In the genomic region with DNA sequence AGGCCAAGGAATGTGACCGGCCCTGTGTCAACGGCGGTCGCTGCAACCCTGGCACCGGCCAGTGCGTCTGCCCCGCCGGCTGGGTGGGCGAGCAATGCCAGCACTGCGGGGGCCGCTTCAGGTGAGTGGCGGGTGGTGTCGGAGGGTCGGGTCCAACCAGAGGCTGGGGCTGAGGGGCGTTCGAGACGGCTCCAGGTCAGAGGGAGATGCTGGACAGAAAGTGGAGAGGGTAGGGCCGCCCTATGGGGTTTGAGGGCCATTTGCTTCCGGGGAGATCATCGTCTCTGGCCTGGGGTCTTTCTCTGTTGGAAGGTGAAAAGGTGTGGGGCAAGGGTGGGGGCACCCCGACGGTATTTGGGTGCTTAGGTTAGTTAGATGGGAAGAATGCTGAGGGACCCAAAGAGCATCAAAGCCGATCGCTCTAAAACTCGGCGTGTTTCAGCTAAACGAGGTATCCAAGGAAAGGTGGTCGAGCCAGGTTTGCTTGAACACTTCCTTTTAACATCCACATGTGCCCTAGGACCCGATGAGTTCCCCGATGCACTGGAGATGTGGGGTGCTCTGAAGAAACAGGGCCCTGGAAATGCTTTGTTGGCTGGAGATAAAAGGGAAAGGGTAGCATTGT, we compare ENCODE assay signal across 8 cellular contexts. TPM values are rescaled to one million over a fixed set of nuclear protein-coding genes. Genes with fewer than 3 reads are reported as not detected.
DNase-seq lines count a peak whose midpoint lies in the region; ATAC-seq and TF ChIP-seq lines count a peak whose summit lies in the region.

No MANE protein-coding gene starts in this region.

- H3K9me3 ChIP-seq in Karpas-422 (ENCODE audit: low read length), result no peaks in the 10 kb centered on the region

- H3K4me1 ChIP-seq in Karpas-422 (ENCODE audit: low read length), result peaks cover 21% of the 10 kb centered on the region

- no peak for TF ChIP-seq CTCF in coronary artery (IDR thresholded peaks at IDR 0.05)

- H3K79me2 ChIP-seq in Karpas-422 (ENCODE audit: low read length), result peaks cover 10% of the 10 kb centered on the region; the same call in 1 of the 2 replicates

- no peak overlapping the region for H3K27ac ChIP-seq in Karpas-422 (ENCODE audit: low read length)
- H3K27ac ChIP-seq in coronary artery, result peak overlapping the region; percentile 65 to 89

- peak overlapping the region; percentile 86 to 98 (median 96) for H3K4me3 Mint-ChIP-seq in naive B cell

- no peaks in the 10 kb centered on the region for H3K36me3 ChIP-seq in Karpas-422 (ENCODE audit: insufficient read depth, low read length)

- H2AFZ ChIP-seq in Karpas-422 (ENCODE audit: low read length), result peak overlapping the region; percentile 98

- H3K27me3 Mint-ChIP-seq in naive B cell, result peaks cover 0 to 4% (median 4%) of the 10 kb centered on the region in 3 donors

- H3K4me2 ChIP-seq in Karpas-422 (ENCODE audit: low read depth, low read length, poor library complexity, severe bottlenecking), result peak overlapping the region; percentile 93

- 0 out of 2 replicates have a peak, but pooled peaks cover 3% of the 10 kb centered on the region for H3K27me3 ChIP-seq in Karpas-422 (ENCODE audit: low read length)

- peaks cover 28% of the 10 kb centered on the region for H4K20me1 ChIP-seq in Karpas-422 (ENCODE audit: insufficient read depth, low read depth, low read length)

- ATAC-seq in naive B cell (ENCODE audit: low read depth in 2 of 2) (no peak), GM18873 (IDR thresholded peaks at IDR 0.05; ENCODE audit: low FRiP score, unreplicated experiment) (no peak)

- no peaks in the 10 kb centered on the region for H3K36me3 Mint-ChIP-seq in naive B cell

- peak; percentile 63 for DNase-seq in activated CD8-positive, alpha-beta memory T cell treated with anti-CD3 and anti-CD28 coated beads, Interleukin-2, amount 50 U/mL, for 48 hours
- DNase-seq in activated CD8-positive, alpha-beta memory T cell treated with anti-CD3 and anti-CD28 coated beads for 24 hours, result no peak
- DNase-seq in Karpas-422 (peak; percentile 52), coronary artery (ENCODE audit: low spot score) (no peak), naive B cell (no peak), SHP77 treated with DMSO at 0.1 percent for 48 hours (lab: John Stamatoyannopoulos, UW) (no peak), GF-D8 (lab: John Stamatoyannopoulos, UW) (no peak)

- no peaks in the 10 kb centered on the region for H3K9me3 Mint-ChIP-seq in naive B cell

- peaks cover 30 to 43% (median 41%) of the 10 kb centered on the region in 3 donors for H3K4me1 Mint-ChIP-seq in naive B cell

- H3K9me2 ChIP-seq in Karpas-422 (replicated peaks; ENCODE audit: insufficient read depth, low read length), result no peaks in the 10 kb centered on the region

- H3K4me3 ChIP-seq in Karpas-422 (ENCODE audit: low read length) (peak overlapping the region; percentile 99), coronary artery (peak overlapping the region; percentile 98)

- peak overlapping the region; percentile 89 for H3K9ac ChIP-seq in Karpas-422 (ENCODE audit: low read length)

- H3K27ac Mint-ChIP-seq in naive B cell, result peak overlapping the region; percentile 15 to 88 (median 80)

RNA-seq across cellular contexts. Expression of gene ATRN, which starts 0.7 kb away (rescaled TPM):
- 7.9 and 8.2 TPM in 2 replicates for total RNA-seq in Karpas-422 (2014; rRNA removed; shearing (Covaris generic); ENCODE audit: low replicate concordance)
- polyA plus RNA-seq in naive B cell (ENCODE audit: low read depth in 6 of 6), result 10 to 100 TPM in 1 of 6 donors, 1 to 10 TPM in 5; 6.8 to 11.0 (median 7.5) TPM

Comparison
In these comparisons a context has a peak if more than half of its experiments do, and no peak if none do; other contexts are left out.
1. DNase-seq: peak in activated CD8-positive, alpha-beta memory T cell treated with anti-CD3 and anti-CD28 coated beads, Interleukin-2, amount 50 U/mL, for 48 hours (single experiment) and Karpas-422 (single experiment); none in activated CD8-positive, alpha-beta memory T cell treated with anti-CD3 and anti-CD28 coated beads for 24 hours (single experiment), coronary artery (single experiment), naive B cell (single experiment), SHP77 treated with DMSO at 0.1 percent for 48 hours (single experiment) and GF-D8 (single experiment).